ENCODE assay signal across 8 cellular contexts in genomic region chr1:174105086-174105485, GRCh38.
"Had no signal": no experiment of that assay in that cellular context is flagged by ENCODE, and none has a peak within 500 bp of the region (broad histone marks: within the 10 kb centered on the region; RNA-seq: fewer than 3 reads in every experiment).

No MANE protein-coding gene starts in this region.

- H3K27ac ChIP-seq: HL-60, KMS-11 had no signal

- H3K4me3 Mint-ChIP-seq: IgD-negative memory B cell had no signal

- H3K4me2 ChIP-seq: KMS-11 had no signal

- FAIRE-seq: HepG2, HTR-8/SVneo had no signal

- H3K9ac ChIP-seq: KMS-11 had no signal

- ATAC-seq: HepG2 had no signal

- DNase-seq: IMR-90, KBM-7, KG1 had no signal

- H3K27ac Mint-ChIP-seq: IgD-negative memory B cell had no signal

- H3K27me3 Mint-ChIP-seq: IgD-negative memory B cell had no signal
